Comparison of ENCODE assay signal across 18 cellular contexts in the genomic region with DNA sequence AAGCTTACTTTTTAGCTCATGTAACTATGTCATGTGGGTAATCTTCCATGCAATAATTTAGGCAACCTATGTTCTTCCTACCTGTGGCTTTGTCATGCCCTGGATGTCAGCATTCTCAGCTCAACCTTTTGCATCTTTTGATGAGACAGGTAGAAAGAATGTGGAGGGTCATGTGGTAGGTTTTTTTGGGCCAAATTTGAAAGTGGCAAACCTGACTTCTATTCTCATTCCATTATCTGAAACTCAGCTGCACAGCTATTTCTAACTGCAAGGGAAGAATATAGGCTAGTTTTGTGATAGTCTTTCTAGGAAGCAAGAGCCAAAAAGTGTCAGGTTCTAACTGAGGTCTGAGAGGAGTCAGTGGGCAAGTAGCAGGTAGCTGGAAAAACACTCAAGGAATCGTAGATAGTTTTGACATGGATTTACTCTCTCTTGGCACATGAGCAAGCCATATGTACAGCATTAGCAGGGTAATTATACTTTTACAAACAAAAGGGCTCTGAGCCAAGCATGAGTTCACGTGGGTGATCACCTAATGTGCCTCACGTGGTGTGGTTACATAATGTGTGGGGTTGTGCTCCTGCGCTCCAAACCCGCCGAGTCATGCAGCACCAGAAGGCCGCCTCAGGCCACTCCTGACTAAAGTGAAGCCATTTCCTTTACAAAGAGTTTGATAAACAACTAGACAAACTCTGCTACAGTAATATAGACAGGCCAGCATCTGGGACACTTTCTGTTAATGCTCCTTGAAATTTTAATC.
DNase-seq lines count a peak whose midpoint lies in the region; ATAC-seq and TF ChIP-seq lines count a peak whose summit lies in the region.
"Had no signal": no experiment of that assay in that cellular context is flagged by ENCODE, and none has a peak within 500 bp of the region (broad histone marks: within the 10 kb centered on the region; RNA-seq: fewer than 3 reads in every experiment).

No MANE protein-coding gene starts in this region.

- H3K4me1 Mint-ChIP-seq in activated naive CD4-positive, alpha-beta T cell treated with anti-CD3 and anti-CD28 coated beads for 36 hours (ENCODE audit: low read depth), result no peaks in the 10 kb centered on the region
- H3K4me1 Mint-ChIP-seq: central memory CD8-positive, alpha-beta T cell; immature natural killer cell; stimulated activated naive CD8-positive, alpha-beta T cell treated with anti-CD3 and anti-CD28 coated beads, Interleukin-15, amount 100 ng/mL, for 72 hours had no signal

- H3K9me3 Mint-ChIP-seq in activated naive CD4-positive, alpha-beta T cell treated with anti-CD3 and anti-CD28 coated beads for 36 hours, result peaks cover 4% of the 10 kb centered on the region

- H3K27ac Mint-ChIP-seq in activated naive CD4-positive, alpha-beta T cell treated with anti-CD3 and anti-CD28 coated beads for 36 hours, result no peak overlapping the region
- H3K27ac Mint-ChIP-seq: immature natural killer cell; stimulated activated naive CD8-positive, alpha-beta T cell treated with anti-CD3 and anti-CD28 coated beads, Interleukin-15, amount 100 ng/mL, for 72 hours had no signal

- H3K27ac ChIP-seq in HEK293 (ENCODE audit: extremely low read depth, low read depth, low read length), result no peak overlapping the region
- H3K27ac ChIP-seq in substantia nigra (ENCODE audit: low read depth, low read length, poor library complexity, severe bottlenecking), result no peak overlapping the region
- H3K27ac ChIP-seq: esophagus muscularis mucosa had no signal

- no peaks in the 10 kb centered on the region for H3K36me3 ChIP-seq in HEK293 (ENCODE audit: control insufficient read depth in 2 of 2, insufficient read depth in 1 of 2, low read length in 2 of 2)
- H3K36me3 ChIP-seq: esophagus muscularis mucosa had no signal

- TF ChIP-seq CTCF in HEK293 (tag by site-specific recombination; IDR thresholded peaks at IDR 0.05) (no peak), fibroblast of villous mesenchyme (IDR thresholded peaks at IDR 0.05; ENCODE audit: insufficient read depth, low read depth, low read length) (no peak)

- DNase-seq in COLO829 (ENCODE audit: low spot score) (peak; percentile 14), T1000 (lab: John Stamatoyannopoulos, UW) (peak; percentile 60), fibroblast of villous mesenchyme (ENCODE audit: low read depth) (peak; percentile 38), amniotic stem cell (lab: John Stamatoyannopoulos, UW) (no peak), substantia nigra (lab: John Stamatoyannopoulos, UW) (no peak)
- DNase-seq in activated naive CD4-positive, alpha-beta T cell treated with anti-CD3 and anti-CD28 coated beads for 36 hours, result no peak
- DNase-seq: activated CD8-positive, alpha-beta memory T cell treated with anti-CD3 and anti-CD28 coated beads for 24 hours; activated naive CD4-positive, alpha-beta T cell; AML-193; immature natural killer cell; Kasumi-1; NCI-H524; SHP77; stimulated activated naive CD8-positive, alpha-beta T cell treated with anti-CD3 and anti-CD28 coated beads, Interleukin-15, amount 100 ng/mL, for 72 hours had no signal

- POLR2A ChIA-PET in HEK293 (lab: Yijun Ruan, JAX), result no interaction called here

- no peak overlapping the region for H3K4me3 ChIP-seq in HEK293 (ENCODE audit: low read depth, low read length)
- H3K4me3 ChIP-seq in fibroblast of villous mesenchyme (ENCODE audit: low read depth, low read length), result no peak overlapping the region
- H3K4me3 ChIP-seq: esophagus muscularis mucosa had no signal

- no peak overlapping the region for H3K4me3 Mint-ChIP-seq in activated naive CD4-positive, alpha-beta T cell treated with anti-CD3 and anti-CD28 coated beads for 36 hours
- H3K4me3 Mint-ChIP-seq: central memory CD8-positive, alpha-beta T cell; immature natural killer cell; stimulated activated naive CD8-positive, alpha-beta T cell treated with anti-CD3 and anti-CD28 coated beads, Interleukin-15, amount 100 ng/mL, for 72 hours had no signal

- H3K9me3 ChIP-seq in HEK293 (ENCODE audit: control insufficient read depth, insufficient read depth, low read depth, low read length), result no peaks in the 10 kb centered on the region
- H3K9me3 ChIP-seq: esophagus muscularis mucosa had no signal

- no peaks in the 10 kb centered on the region for H3K36me3 Mint-ChIP-seq in activated naive CD4-positive, alpha-beta T cell treated with anti-CD3 and anti-CD28 coated beads for 36 hours (ENCODE audit: low read depth)
- H3K36me3 Mint-ChIP-seq: immature natural killer cell had no signal

- intact Hi-C loops in activated naive CD4-positive, alpha-beta T cell treated with anti-CD3 and anti-CD28 coated beads for 36 hours (cut with micrococcal nuclease), result no loop called here

- ATAC-seq in HG02759 (IDR thresholded peaks at IDR 0.05; ENCODE audit: unreplicated experiment), result no peak
- ATAC-seq: stimulated activated naive CD8-positive, alpha-beta T cell treated with anti-CD3 and anti-CD28 coated beads, Interleukin-15, amount 100 ng/mL, for 72 hours had no signal

- CTCF ChIA-PET in HEK293 (lab: Yijun Ruan, JAX), result no interaction called here
- CTCF ChIA-PET in activated naive CD4-positive, alpha-beta T cell treated with anti-CD3 and anti-CD28 coated beads for 36 hours (lab: Charles Lee), result no interaction called here

- no peaks in the 10 kb centered on the region for H3K27me3 Mint-ChIP-seq in activated naive CD4-positive, alpha-beta T cell treated with anti-CD3 and anti-CD28 coated beads for 36 hours (ENCODE audit: low read depth)
- H3K27me3 Mint-ChIP-seq: central memory CD8-positive, alpha-beta T cell; stimulated activated naive CD8-positive, alpha-beta T cell treated with anti-CD3 and anti-CD28 coated beads, Interleukin-15, amount 100 ng/mL, for 72 hours had no signal

- H3K4me1 ChIP-seq in HEK293 (ENCODE audit: control insufficient read depth, insufficient read depth, low read length), result no peaks in the 10 kb centered on the region
- H3K4me1 ChIP-seq: esophagus muscularis mucosa had no signal

TF ChIP-seq in HEK293, 187 proteins besides CTCF, POLR2A, EP300 and RAD21:
- peak; percentile 90; the same call in 1 of the 2 replicates for TF ChIP-seq TRIM28 (IDR thresholded peaks at IDR 0.05; ENCODE audit: borderline replicate concordance, low read length)
- peak; percentile 62 for TF ChIP-seq SETDB1 (IDR thresholded peaks at IDR 0.05; ENCODE audit: insufficient read length, low read length)
- no peak for TF ChIP-seq ZSCAN23 (tag by site-specific recombination; IDR thresholded peaks at IDR 0.05)
- TF ChIP-seq ZNF184 (tag by site-specific recombination; IDR thresholded peaks at IDR 0.05), result no peak
- TF ChIP-seq ZNF157 (tag by site-specific recombination; IDR thresholded peaks at IDR 0.05), result no peak
- TF ChIP-seq ZNF623 (tag by site-specific recombination; IDR thresholded peaks at IDR 0.05), result no peak

Comparison
In these comparisons a context has a peak if more than half of its experiments do, and no peak if none do; other contexts are left out.
1. DNase-seq: peak in COLO829 (single experiment), T1000 (single experiment) and fibroblast of villous mesenchyme (single experiment); none in activated naive CD4-positive, alpha-beta T cell treated with anti-CD3 and anti-CD28 coated beads for 36 hours (single experiment), amniotic stem cell (single experiment) and substantia nigra (0 of 49).